In the genomic region with DNA sequence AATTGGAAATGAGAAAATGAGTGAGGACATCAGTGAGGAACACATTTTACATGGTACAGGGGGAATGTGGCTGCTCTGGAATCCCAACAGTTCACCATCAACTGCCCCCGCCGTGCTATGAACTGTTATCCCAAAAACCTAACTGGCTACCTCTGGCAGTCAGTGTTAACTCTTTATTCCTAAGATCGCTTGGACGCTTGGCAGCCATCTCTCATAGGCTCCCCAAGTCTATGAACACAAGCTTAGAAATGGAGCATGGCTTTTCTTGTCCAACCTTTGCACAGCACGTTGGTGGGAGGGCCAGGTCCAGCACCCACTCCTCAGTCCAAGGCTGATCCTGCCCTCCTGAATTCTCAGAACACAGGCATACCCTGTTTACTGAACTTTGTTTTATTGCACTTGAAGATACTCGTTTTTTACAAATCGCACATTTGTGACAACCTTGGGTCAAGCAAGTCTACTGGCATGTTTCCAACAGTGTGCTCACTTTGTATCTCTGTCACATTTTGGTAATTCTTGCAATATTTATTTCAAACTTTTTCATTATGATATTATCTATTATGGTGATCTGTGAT, we compare ENCODE assay signal across 2 cellular contexts.
A peak's percentile ranks its signal among the peaks of the same experiment; 100 is the strongest.
TF ChIP-seq lines count a peak whose summit lies in the region.

No MANE protein-coding gene starts in this region.

TF ChIP-seq in HCT116, 20 proteins besides CTCF, POLR2A, EP300 and RAD21:
- TF ChIP-seq POLR2AphosphoS5 (IDR thresholded peaks at IDR 0.05; ENCODE audit: low read depth, low read length) (peak; percentile 43), FOSL1 (IDR thresholded peaks at IDR 0.05; ENCODE audit: low read depth) (no peak), EGR1 (IDR thresholded peaks at IDR 0.05; ENCODE audit: low read depth) (no peak), ZNF274 (IDR thresholded peaks at IDR 0.05; ENCODE audit: low read depth, low read length) (no peak)

TF ChIP-seq in H1, 55 proteins besides CTCF, POLR2A, EP300 and RAD21:
- no peak for TF ChIP-seq KDM4A (IDR thresholded peaks at IDR 0.05; ENCODE audit: low read depth, low read length, severe bottlenecking)
- no peak for TF ChIP-seq TBP (IDR thresholded peaks at IDR 0.05; ENCODE audit: low read depth, low read length)
- no peak for TF ChIP-seq EZH2 (IDR thresholded peaks at IDR 0.05; ENCODE audit: low read depth, low read length, severe bottlenecking)
- no peak for TF ChIP-seq BACH1 (IDR thresholded peaks at IDR 0.05; ENCODE audit: low read length)
- no peak for TF ChIP-seq KDM5A (IDR thresholded peaks at IDR 0.05; ENCODE audit: low read length)
- TF ChIP-seq, protein P1, sequence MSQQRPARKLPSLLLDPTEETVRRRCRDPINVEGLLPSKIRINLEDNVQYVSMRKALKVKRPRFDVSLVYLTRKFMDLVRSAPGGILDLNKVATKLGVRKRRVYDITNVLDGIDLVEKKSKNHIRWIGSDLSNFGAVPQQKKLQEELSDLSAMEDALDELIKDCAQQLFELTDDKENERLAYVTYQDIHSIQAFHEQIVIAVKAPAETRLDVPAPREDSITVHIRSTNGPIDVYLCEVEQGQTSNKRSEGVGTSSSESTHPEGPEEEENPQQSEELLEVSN (IDR thresholded peaks at IDR 0.05): no peak
- TF ChIP-seq SUZ12 (IDR thresholded peaks at IDR 0.05; ENCODE audit: low read length): no peak
- no peak for TF ChIP-seq ASH2L (IDR thresholded peaks at IDR 0.05; ENCODE audit: low read length)
- no peak for TF ChIP-seq CEBPB (IDR thresholded peaks at IDR 0.05; ENCODE audit: low read depth, low read length)
- TF ChIP-seq RXRA (IDR thresholded peaks at IDR 0.05; ENCODE audit: insufficient read depth, low read depth, low read length): no peak
- TF ChIP-seq SIX5 (IDR thresholded peaks at IDR 0.05; ENCODE audit: low read depth, low read length): no peak
- TF ChIP-seq HDAC6 (IDR thresholded peaks at IDR 0.05; ENCODE audit: low read depth, low read length): no peak
- no peak for TF ChIP-seq BCL11A (IDR thresholded peaks at IDR 0.05; ENCODE audit: low read depth in 2 of 2, low read length in 2 of 2)
- no peak for TF ChIP-seq CREB1 (IDR thresholded peaks at IDR 0.05)
- no peak for TF ChIP-seq NANOG (IDR thresholded peaks at IDR 0.05; ENCODE audit: insufficient read depth, low read depth, low read length, poor library complexity, severe bottlenecking)
- TF ChIP-seq EGR1 (IDR thresholded peaks at IDR 0.05; ENCODE audit: borderline replicate concordance, low read depth, low read length): no peak
- no peak for TF ChIP-seq CTBP2 (IDR thresholded peaks at IDR 0.05; ENCODE audit: borderline replicate concordance, insufficient read depth, insufficient read length, low read length)
- TF ChIP-seq RNF2 (IDR thresholded peaks at IDR 0.05; ENCODE audit: borderline replicate concordance, low read depth, low read length, missing control alignments, poor library complexity, severe bottlenecking): no peak
- TF ChIP-seq, protein P2, sequence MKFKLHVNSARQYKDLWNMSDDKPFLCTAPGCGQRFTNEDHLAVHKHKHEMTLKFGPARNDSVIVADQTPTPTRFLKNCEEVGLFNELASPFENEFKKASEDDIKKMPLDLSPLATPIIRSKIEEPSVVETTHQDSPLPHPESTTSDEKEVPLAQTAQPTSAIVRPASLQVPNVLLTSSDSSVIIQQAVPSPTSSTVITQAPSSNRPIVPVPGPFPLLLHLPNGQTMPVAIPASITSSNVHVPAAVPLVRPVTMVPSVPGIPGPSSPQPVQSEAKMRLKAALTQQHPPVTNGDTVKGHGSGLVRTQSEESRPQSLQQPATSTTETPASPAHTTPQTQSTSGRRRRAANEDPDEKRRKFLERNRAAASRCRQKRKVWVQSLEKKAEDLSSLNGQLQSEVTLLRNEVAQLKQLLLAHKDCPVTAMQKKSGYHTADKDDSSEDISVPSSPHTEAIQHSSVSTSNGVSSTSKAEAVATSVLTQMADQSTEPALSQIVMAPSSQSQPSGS (IDR thresholded peaks at IDR 0.05; ENCODE audit: low read length): no peak
